16 cellular contexts compared by ENCODE assay signal in genomic region chr10:111142082-111142481, GRCh38.
DNase-seq lines count a peak whose midpoint lies in the region; ATAC-seq and TF ChIP-seq lines count a peak whose summit lies in the region.
"Had no signal": no experiment of that assay in that cellular context is flagged by ENCODE, and none has a peak within 500 bp of the region (broad histone marks: within the 10 kb centered on the region; RNA-seq: fewer than 3 reads in every experiment).

No MANE protein-coding gene starts in this region.

- TF ChIP-seq CTCF in GM12875 (IDR thresholded peaks at IDR 0.05; ENCODE audit: borderline replicate concordance, insufficient read depth, low read depth, low read length) (peak; percentile 20; the same call in 1 of the 2 replicates), OCI-LY7 (conservative IDR thresholded peaks at IDR 0.05; ENCODE audit: low read length) (peak; percentile 56), esophagus muscularis mucosa (IDR thresholded peaks at IDR 0.05) (no peak)

- DNase-seq in OCI-LY7 (ENCODE audit: low spot score) = no peak
- peak; percentile 87 for DNase-seq in esophagus muscularis mucosa (ENCODE audit: extremely low spot score)
- no peak for DNase-seq in activated naive CD4-positive, alpha-beta T cell treated with Interleukin-2 at 50 U/mL for 16 hours
- DNase-seq in GOT3 (lab: John Stamatoyannopoulos, UW) = no peak
- DNase-seq in NCI-H226 = no peak
- DNase-seq: CD4-positive, alpha-beta T cell; DMS79; HCEC 1CT; Kasumi-1; NCI-H1048; NCI-H146; NCI-H2081 treated with DMSO at 0.1 percent for 48 hours; NCI-H69 had no signal

- no peak for TF ChIP-seq POLR2A in esophagus muscularis mucosa (IDR thresholded peaks at IDR 0.05; ENCODE audit: low read depth)

- no peaks in the 10 kb centered on the region for H3K9me2 ChIP-seq in OCI-LY7 (ENCODE audit: insufficient read depth, low read length)

- no peak overlapping the region for H3K27ac ChIP-seq in OCI-LY7 (ENCODE audit: low read depth, low read length, poor library complexity, severe bottlenecking)
- no peak overlapping the region for H3K27ac ChIP-seq in esophagus muscularis mucosa (replicated peaks in 1 of 4)

- H3K9me3 ChIP-seq in OCI-LY7 (ENCODE audit: low read length) = no peaks in the 10 kb centered on the region
- H3K9me3 ChIP-seq in esophagus muscularis mucosa = no peaks in the 10 kb centered on the region

- POLR2A ChIA-PET in OCI-LY7 (lab: Charles Lee) = no interaction called here

- 77% methylated on average over 7 of the region's 7 CpGs for WGBS in esophagus muscularis mucosa

- peak; percentile 25; the same call in 1 of the 2 replicates for TF ChIP-seq RAD21 in Ishikawa (IDR thresholded peaks at IDR 0.05; ENCODE audit: low read depth)

- intact Hi-C loops in OCI-LY7 (cut with micrococcal nuclease; ENCODE audit: unreplicated experiment) (no loop called here), esophagus muscularis mucosa (cut with DNase I) (no loop called here)

- no peak overlapping the region for H3K4me3 ChIP-seq in GM12875 (ENCODE audit: low read depth, low read length)
- no peak overlapping the region for H3K4me3 ChIP-seq in OCI-LY7 (ENCODE audit: low read depth, low read length, poor library complexity, severe bottlenecking)
- H3K4me3 ChIP-seq in esophagus muscularis mucosa = no peak overlapping the region

- no TSS peak for BruUV-seq in OCI-LY7 (replicated peaks; lab: Mats Ljungman, UMichigan)

- H2AFZ ChIP-seq in OCI-LY7 (ENCODE audit: low read length) = no peak overlapping the region

- no peak overlapping the region for H3K4me2 ChIP-seq in OCI-LY7 (ENCODE audit: low read length)

- H3K36me3 ChIP-seq in OCI-LY7 (ENCODE audit: insufficient read depth, low read length) = no peaks in the 10 kb centered on the region
- no peaks in the 10 kb centered on the region for H3K36me3 ChIP-seq in esophagus muscularis mucosa

- no peaks in the 10 kb centered on the region for H3K79me2 ChIP-seq in OCI-LY7 (ENCODE audit: insufficient read depth, low read depth, low read length)

- no peaks in the 10 kb centered on the region for H4K20me1 ChIP-seq in OCI-LY7 (ENCODE audit: insufficient read depth, low read length)

- H3K27me3 ChIP-seq in esophagus muscularis mucosa = peaks cover 0 to 32% (median 0%) of the 10 kb centered on the region in 4 donors

- CTCF ChIA-PET in OCI-LY7 (lab: Charles Lee; ENCODE audit: unreplicated experiment) = no interaction called here

- no peak for ATAC-seq in HG03045 (IDR thresholded peaks at IDR 0.05; ENCODE audit: unreplicated experiment)

- TF ChIP-seq EP300 in Ishikawa (IDR thresholded peaks at IDR 0.05; ENCODE audit: borderline replicate concordance) = no peak
- TF ChIP-seq EP300 in esophagus muscularis mucosa (IDR thresholded peaks at IDR 0.05) = no peak

- H3K4me1 ChIP-seq in OCI-LY7 (ENCODE audit: insufficient read depth, low read length, poor library complexity, severe bottlenecking) (no peaks in the 10 kb centered on the region), esophagus muscularis mucosa (no peaks in the 10 kb centered on the region)

TF ChIP-seq in Ishikawa, 13 proteins besides CTCF, POLR2A, EP300 and RAD21:
- TF ChIP-seq MAX (IDR thresholded peaks at IDR 0.05) = no peak
- no peak for TF ChIP-seq FOXM1 (IDR thresholded peaks at IDR 0.05; ENCODE audit: borderline replicate concordance, low read depth)
- TF ChIP-seq TAF1 (IDR thresholded peaks at IDR 0.05; ENCODE audit: low read depth) = no peak
- TF ChIP-seq TCF12 (IDR thresholded peaks at IDR 0.05; ENCODE audit: low read depth) = no peak
TF ChIP-seq in Ishikawa: peak in this region for 0.

Comparison
In these comparisons a context has a peak if more than half of its experiments do, and no peak if none do; other contexts are left out.
1. CTCF ChIP-seq: peak in GM12875 (single experiment) and OCI-LY7 (single experiment); none in esophagus muscularis mucosa (0 of 3).